In genomic region chr11:33257160-33257896, GRCh38 we compare ENCODE assay signal across 8 cellular contexts. TPM values are rescaled to one million over a fixed set of nuclear protein-coding genes. Genes with fewer than 3 reads are reported as not detected.
DNase-seq lines count a peak whose midpoint lies in the region; ATAC-seq and TF ChIP-seq lines count a peak whose summit lies in the region.

Gene HIPK3 (plus strand): TSS chr11:33257381.

- H3K4me3 Mint-ChIP-seq in activated CD4-positive, alpha-beta T cell treated with anti-CD3 and anti-CD28 coated beads, Interleukin-2, amount 10 ng/mL, durations not matched to agents 24 days and 14 days: peak within 1 kb of the TSS; percentile 89

- H3K4me3 ChIP-seq in colonic mucosa: peak within 1 kb of the TSS; percentile 86

- no peak for TF ChIP-seq CTCF in colonic mucosa (IDR thresholded peaks at IDR 0.05)

- peaks cover 5% of the 10 kb centered on the region for H3K36me3 Mint-ChIP-seq in activated CD4-positive, alpha-beta T cell treated with anti-CD3 and anti-CD28 coated beads, Interleukin-2, amount 10 ng/mL, durations not matched to agents 24 days and 14 days (ENCODE audit: low read depth)

- peak within 1 kb of the TSS; percentile 100 for H3K27ac ChIP-seq in colonic mucosa

- intact Hi-C loops in activated CD4-positive, alpha-beta T cell treated with anti-CD3 and anti-CD28 coated beads, Interleukin-2, amount 10 ng/mL, durations not matched to agents 24 days and 14 days (cut with micrococcal nuclease): loop anchor here (2.0 to 10.0 kb wide), 8 partner anchors 193 to 1657 kb away; partner anchors contain the start of genes APIP, CAPRIN1, EIF3M and PDHX
- intact Hi-C loops in colonic mucosa (cut with DNase I): loop anchor here (5.0 kb wide), 2 partner anchors 70 to 95 kb away; partner anchors contain the start of gene CSTF3

- peaks cover 2% of the 10 kb centered on the region for H3K27me3 Mint-ChIP-seq in activated CD4-positive, alpha-beta T cell treated with anti-CD3 and anti-CD28 coated beads, Interleukin-2, amount 10 ng/mL, durations not matched to agents 24 days and 14 days

- H3K27ac Mint-ChIP-seq in activated CD4-positive, alpha-beta T cell treated with anti-CD3 and anti-CD28 coated beads, Interleukin-2, amount 10 ng/mL, durations not matched to agents 24 days and 14 days: peak within 1 kb of the TSS; percentile 99

- H3K9me3 Mint-ChIP-seq in activated CD4-positive, alpha-beta T cell treated with anti-CD3 and anti-CD28 coated beads, Interleukin-2, amount 10 ng/mL, durations not matched to agents 24 days and 14 days: no peaks in the 10 kb centered on the region

- H3K4me1 ChIP-seq in colonic mucosa: peaks cover 5% of the 10 kb centered on the region

- DNase-seq in AML-193 (lab: John Stamatoyannopoulos, UW): peak; percentile 54 to 64
- peak; percentile 86 for DNase-seq in NCI-H345 (lab: John Stamatoyannopoulos, UW)
- DNase-seq in activated CD4-positive, alpha-beta T cell treated with anti-CD3 and anti-CD28 coated beads, Interleukin-2, amount 10 ng/mL, durations not matched to agents 24 days and 14 days: peak; percentile 95
- DNase-seq in colonic mucosa: peak; percentile 83
- peak; percentile 94 for DNase-seq in left kidney (ENCODE audit: low read depth, low spot score)
- DNase-seq in stimulated activated CD4-positive, alpha-beta T cell treated with anti-CD3 and anti-CD28 coated beads, Interleukin-1b, Interleukin-23, amount 100 ng/mL, for 48 hours: peak; percentile 76

- H3K4me1 Mint-ChIP-seq in activated CD4-positive, alpha-beta T cell treated with anti-CD3 and anti-CD28 coated beads, Interleukin-2, amount 10 ng/mL, durations not matched to agents 24 days and 14 days: peaks cover 26% of the 10 kb centered on the region

- H3K27me3 ChIP-seq in colonic mucosa: no peaks in the 10 kb centered on the region

- H3K36me3 ChIP-seq in colonic mucosa: no peaks in the 10 kb centered on the region

- no peaks in the 10 kb centered on the region for H3K9me3 ChIP-seq in colonic mucosa

- ATAC-seq in GM19023 (IDR thresholded peaks at IDR 0.05; ENCODE audit: unreplicated experiment) (peak; percentile 79), HG03196 (IDR thresholded peaks at IDR 0.05; ENCODE audit: unreplicated experiment) (peak; percentile 78)

- H3K9ac ChIP-seq in colonic mucosa (ENCODE audit: low read depth in 2 of 2, low read length in 2 of 2): peak within 1 kb of the TSS; percentile 95 to 100

RNA-seq across cellular contexts. Expression of gene HIPK3, which starts in this region (rescaled TPM):
- 35.4 and 37.5 TPM in 2 replicates for total RNA-seq in activated CD4-positive, alpha-beta T cell treated with anti-CD3 and anti-CD28 coated beads, Interleukin-2, amount 10 ng/mL, durations not matched to agents 24 days and 14 days
- 10 to 100 TPM; 48.1 to 96.3 TPM for total RNA-seq in colonic mucosa

Comparison
In these comparisons a context has a peak if more than half of its experiments do, and no peak if none do; other contexts are left out.
1. Peak in every context shown above with its lines: DNase-seq, ATAC-seq, H3K4me3 ChIP-seq and H3K27ac ChIP-seq.